12 cellular contexts compared by ENCODE assay signal in the genomic region with DNA sequence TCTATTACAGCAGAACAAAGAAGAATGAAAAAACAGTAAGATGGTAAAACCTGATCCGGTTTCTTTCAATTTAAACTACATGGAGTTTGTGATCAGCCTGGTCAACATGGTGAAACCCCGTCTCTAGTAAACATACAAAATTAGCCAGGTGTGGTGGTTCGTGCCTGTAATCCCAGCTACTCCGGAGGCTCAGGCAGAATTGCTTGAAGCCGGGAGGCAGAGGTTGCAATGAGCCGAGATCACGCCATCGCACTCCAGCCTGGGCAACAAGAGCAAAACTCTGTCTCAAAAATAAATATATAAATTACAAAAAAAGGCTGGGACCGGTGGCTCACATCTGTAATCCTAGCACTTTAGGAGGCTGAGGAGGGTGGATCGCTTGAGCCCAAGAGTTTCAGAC. TPM values are rescaled to one million over a fixed set of nuclear protein-coding genes. Genes with fewer than 3 reads are reported as not detected.
DNase-seq lines count a peak whose midpoint lies in the region; ATAC-seq, FAIRE-seq and TF ChIP-seq lines count a peak whose summit lies in the region.
"Not testable (repeated sequence)": the region's sequence is repeated elsewhere in the genome, so short reads cannot be mapped to it uniquely, and the experiment has no call there.
"Had no signal": no experiment of that assay in that cellular context is flagged by ENCODE, and none has a peak within 500 bp of the region (broad histone marks: within the 10 kb centered on the region; RNA-seq: fewer than 3 reads in every experiment).

No MANE protein-coding gene starts in this region.

- not testable (repeated sequence) for H3K27me3 Mint-ChIP-seq in GM23338 (ENCODE audit: insufficient read depth, low read depth, poor library complexity); activated T-cell treated with anti-CD3 and anti-CD28 coated beads, Interleukin-2, amount 50 U/mL, for 24 hours; chondrocyte (ENCODE audit: low read depth); glutamatergic neuron (ENCODE audit: unreplicated experiment); naive B cell

- DNase-seq in A549 (ENCODE audit: low read depth in 1 of 2, low spot score in 1 of 2); GM23338 (ENCODE audit: low spot score); RWPE2 (ENCODE audit: low spot score); activated T-cell treated with anti-CD3 and anti-CD28 coated beads, Interleukin-2, amount 50 U/mL, for 24 hours; chondrocyte (ENCODE audit: low spot score); glutamatergic neuron; naive B cell; small intestine: not testable (repeated sequence)

- CTCF ChIA-PET in A549 (lab: Yijun Ruan, JAX): interaction anchor here (1.0 to 3.6 kb wide), 3 partner anchors 31 to 66 kb away, joined by 4 to 23 read pairs (median 5); no protein-coding TSS in a partner anchor

- not testable (repeated sequence) for H3K27me3 ChIP-seq in GM23338 (ENCODE audit: insufficient read depth); RWPE2 (ENCODE audit: insufficient read depth, poor library complexity, severe bottlenecking); small intestine (ENCODE audit: control insufficient read depth in 2 of 2, insufficient read depth in 2 of 2, low read length in 2 of 2)

- peaks cover 24% of the 10 kb centered on the region for H3F3A ChIP-seq in GM23338 (replicated peaks; ENCODE audit: low read depth)

- H3K4me3 ChIP-seq in A549; GM23338; RWPE2 (ENCODE audit: severe bottlenecking): not testable (repeated sequence)
- peak overlapping the region in 1 of 2 donors; percentile 10 for H3K4me3 ChIP-seq in small intestine (ENCODE audit: low read depth in 1 of 2, low read length in 2 of 2)

- not testable (repeated sequence) for TF ChIP-seq CTCF in A549 (IDR thresholded peaks at IDR 0.05); GM23338 (conservative IDR thresholded peaks at IDR 0.05; ENCODE audit: low read depth in 2 of 2); RWPE2 (IDR thresholded peaks at IDR 0.05; ENCODE audit: poor library complexity, severe bottlenecking); chondrocyte (IDR thresholded peaks at IDR 0.05); glutamatergic neuron (IDR thresholded peaks at IDR 0.05; ENCODE audit: partially characterized antibody, unreplicated experiment)

- not testable (repeated sequence) for H3K27ac Mint-ChIP-seq in GM23338; glutamatergic neuron (ENCODE audit: unreplicated experiment)
- H3K27ac Mint-ChIP-seq in activated T-cell treated with anti-CD3 and anti-CD28 coated beads, Interleukin-2, amount 50 U/mL, for 24 hours: peak overlapping the region; percentile 89
- H3K27ac Mint-ChIP-seq in chondrocyte (ENCODE audit: unreplicated experiment) (peak overlapping the region; percentile 90), naive B cell (peak overlapping the region in 5 of 6 donors; percentile 5 to 90 (median 47))

- TF ChIP-seq POLR2A in A549 (IDR thresholded peaks at IDR 0.05; ENCODE audit: low read length): not testable (repeated sequence)

- WGBS in A549 (ENCODE audit: missing lambda C conversion rate): 83% methylated on average over 10 of the region's 10 CpGs
- WGBS in small intestine, 3 donors: 19 to 60% (median 30%) methylated on average over 10 of the region's 10 CpGs

- not testable (repeated sequence) for ATAC-seq in A549; GM23338; RWPE2 (ENCODE audit: low read depth); naive B cell (ENCODE audit: low read depth in 2 of 2)

- H3K27ac ChIP-seq in A549; GM23338 (ENCODE audit: low read depth): not testable (repeated sequence)
- H3K27ac ChIP-seq in RWPE2 (ENCODE audit: poor library complexity, severe bottlenecking) (peak overlapping the region; percentile 72), small intestine (ENCODE audit: low read depth in 1 of 2, low read length in 1 of 2) (peak overlapping the region; percentile 37 to 54)

- not testable (repeated sequence) for FAIRE-seq in A549 (lab: Jason Lieb, UNC); small intestine (lab: Jason Lieb, UNC)

- H3K4me1 Mint-ChIP-seq in GM23338; glutamatergic neuron (ENCODE audit: low read depth, unreplicated experiment): not testable (repeated sequence)
- peaks cover 41% of the 10 kb centered on the region for H3K4me1 Mint-ChIP-seq in activated T-cell treated with anti-CD3 and anti-CD28 coated beads, Interleukin-2, amount 50 U/mL, for 24 hours (ENCODE audit: low read depth)
- peaks cover 30% of the 10 kb centered on the region for H3K4me1 Mint-ChIP-seq in chondrocyte (ENCODE audit: low read depth)
- peaks cover 8 to 24% (median 20%) of the 10 kb centered on the region in 3 donors for H3K4me1 Mint-ChIP-seq in naive B cell

- not testable (repeated sequence) for H3K9me3 Mint-ChIP-seq in GM23338; activated T-cell treated with anti-CD3 and anti-CD28 coated beads, Interleukin-2, amount 50 U/mL, for 24 hours; chondrocyte (ENCODE audit: low read depth); glutamatergic neuron (ENCODE audit: unreplicated experiment); naive B cell

- not testable (repeated sequence) for H3K9me3 ChIP-seq in A549; RWPE2 (ENCODE audit: severe bottlenecking); small intestine (ENCODE audit: control insufficient read depth, low read depth)

- peak overlapping the region; percentile 88 for H3K4me2 ChIP-seq in A549
- not testable (repeated sequence) for H3K4me2 ChIP-seq in GM23338

- H3K4me1 ChIP-seq in A549: peaks cover 39% of the 10 kb centered on the region
- peaks cover 16% of the 10 kb centered on the region for H3K4me1 ChIP-seq in GM23338 (ENCODE audit: insufficient read depth)
- peaks cover 41% of the 10 kb centered on the region for H3K4me1 ChIP-seq in RWPE2 (ENCODE audit: insufficient read depth, poor library complexity, severe bottlenecking)
- peaks cover 3 to 13% of the 10 kb centered on the region in 2 donors for H3K4me1 ChIP-seq in small intestine (ENCODE audit: control insufficient read depth in 2 of 2, insufficient read depth in 1 of 2, low read depth in 1 of 2, low read length in 1 of 2)

- TF ChIP-seq RAD21 in A549 (conservative IDR thresholded peaks at IDR 0.05 in 1 of 2, IDR thresholded peaks at IDR 0.05 in 1 of 2): not testable (repeated sequence)

- POLR2A ChIA-PET in A549 (lab: Yijun Ruan, JAX): not testable (repeated sequence)

- H4K20me1 ChIP-seq in GM23338 (replicated peaks; ENCODE audit: insufficient read depth): peaks cover 57% of the 10 kb centered on the region

- H3K36me3 Mint-ChIP-seq in GM23338 (ENCODE audit: low read depth) (peaks cover 40% of the 10 kb centered on the region), chondrocyte (ENCODE audit: low read depth) (peaks cover 27% of the 10 kb centered on the region)
- H3K36me3 Mint-ChIP-seq in activated T-cell treated with anti-CD3 and anti-CD28 coated beads, Interleukin-2, amount 50 U/mL, for 24 hours (ENCODE audit: low read depth): peaks cover 40% of the 10 kb centered on the region
- not testable (repeated sequence) for H3K36me3 Mint-ChIP-seq in glutamatergic neuron (ENCODE audit: unreplicated experiment); naive B cell

- TF ChIP-seq EP300 in A549 (IDR thresholded peaks at IDR 0.05): not testable (repeated sequence)

- H3K9me2 ChIP-seq in GM23338 (ENCODE audit: insufficient read depth): not testable (repeated sequence)

- H3K36me3 ChIP-seq in GM23338 (ENCODE audit: insufficient read depth) (peaks cover 72% of the 10 kb centered on the region), RWPE2 (ENCODE audit: low read depth) (peaks cover 83% of the 10 kb centered on the region), small intestine (ENCODE audit: control insufficient read depth in 2 of 2, insufficient read depth in 2 of 2, low read length in 2 of 2) (peaks cover 14% of the 10 kb centered on the region in 2 donors)

- H2AFZ ChIP-seq in GM23338: not testable (repeated sequence)

- peak overlapping the region; percentile 42; the same call in 2 of the 3 replicates for H3K4me3 Mint-ChIP-seq in GM23338
- not testable (repeated sequence) for H3K4me3 Mint-ChIP-seq in activated T-cell treated with anti-CD3 and anti-CD28 coated beads, Interleukin-2, amount 50 U/mL, for 24 hours
- peak overlapping the region; percentile 65 for H3K4me3 Mint-ChIP-seq in chondrocyte (ENCODE audit: unreplicated experiment)
- peak overlapping the region; percentile 59 for H3K4me3 Mint-ChIP-seq in glutamatergic neuron (ENCODE audit: unreplicated experiment)
- peak overlapping the region in 3 of 8 donors; percentile 49 to 78 (median 59) for H3K4me3 Mint-ChIP-seq in naive B cell

- H3K79me2 ChIP-seq in GM23338 (replicated peaks; ENCODE audit: insufficient read depth): peaks cover 73% of the 10 kb centered on the region

RNA-seq across cellular contexts. Expression of a gene that starts 3.5 kb away (rescaled TPM):
- 69.9 and 72.3 TPM in 2 replicates for polyA plus RNA-seq in A549 (2011; rRNA removed)
- polyA plus RNA-seq in A549 (2012; cell fraction: cytosol; rRNA removed): 22.6 and 30.2 TPM in 2 replicates
- 52.1 and 67.4 TPM in 2 replicates for polyA plus RNA-seq in A549 (2012; cell fraction: nucleus; rRNA removed)
- polyA plus RNA-seq in A549 (2017; fragmentation: RNase III; extraction: RNeasy Plus Mini Kit Qiagen cat#74134 plus additional on column Dnase treatment): 35.7 to 37.9 TPM (median 37.7 TPM) in 3 replicates
- 58.0 and 90.2 TPM in 2 replicates for polyA minus RNA-seq in A549 (2011; rRNA and poly(A)+ RNA removed)
- 56.0 and 57.7 TPM in 2 replicates for total RNA-seq in GM23338 (2014; rRNA removed; shearing (Covaris generic))
- polyA plus RNA-seq in GM23338 (2016; fragmentation: Nextera tagmentation; extraction: Ambion mirVana): 41.2 and 47.1 TPM in 2 replicates
- 32.3 to 43.2 TPM (median 35.2 TPM) in 3 replicates for total RNA-seq in chondrocyte
- 51.8 TPM for total RNA-seq in glutamatergic neuron (ENCODE audit: unreplicated experiment)
- 10 to 100 TPM in 1 of 6 donors, 1 to 10 TPM in 5; 5.5 to 10.7 (median 7.2) TPM for polyA plus RNA-seq in naive B cell (ENCODE audit: low read depth in 6 of 6)
- 10 to 100 TPM in 2 of 3 donors, 1 to 10 TPM in 1; 7.3 to 29.5 (median 15.0) TPM for polyA plus RNA-seq in small intestine

RNA-seq across cellular contexts. Expression of a gene that starts 10.7 kb away (rescaled TPM):
- polyA plus RNA-seq in A549 (2011; rRNA removed): 0.12 TPM in 1 of 2 replicates, not detected in the other
- 0.03 and 0.05 TPM in 2 replicates for polyA plus RNA-seq in A549 (2012; cell fraction: cytosol; rRNA removed)
- 0.07 TPM in 1 of 2 replicates, not detected in the other for polyA plus RNA-seq in A549 (2012; cell fraction: nucleus; rRNA removed)
- 0.06 TPM in 1 of 3 replicates, not detected in the others for polyA plus RNA-seq in A549 (2017; fragmentation: RNase III; extraction: RNeasy Plus Mini Kit Qiagen cat#74134 plus additional on column Dnase treatment)
- not detected in 2 replicates for polyA minus RNA-seq in A549 (2011; rRNA and poly(A)+ RNA removed)
- not detected in 2 replicates for total RNA-seq in GM23338 (2014; rRNA removed; shearing (Covaris generic))
- 0.23 TPM in 1 of 2 replicates, not detected in the other for polyA plus RNA-seq in GM23338 (2016; fragmentation: Nextera tagmentation; extraction: Ambion mirVana)
- not detected in 3 replicates for total RNA-seq in chondrocyte
- not detected for total RNA-seq in glutamatergic neuron (ENCODE audit: unreplicated experiment)
- polyA plus RNA-seq in naive B cell (ENCODE audit: low read depth in 6 of 6): 1 to 10 TPM in 1 of 6 donors, under 1 TPM in 2, not detected in 3; 0.21 to 1.2 (median 0.36) TPM
- 1 to 10 TPM in 1 of 3 donors, under 1 TPM in 1, not detected in 1; 0.82 to 1.3 TPM for polyA plus RNA-seq in small intestine
- total RNA-seq: dermis microvascular lymphatic vessel endothelial cell, left lobe of liver, right lobe of liver, tibial nerve had no signal

RNA-seq across cellular contexts. Expression of a gene that starts 19.6 kb away (rescaled TPM):
- 48.1 and 51.9 TPM in 2 replicates for polyA plus RNA-seq in A549 (2011; rRNA removed)
- 16.8 and 17.2 TPM in 2 replicates for polyA plus RNA-seq in A549 (2012; cell fraction: cytosol; rRNA removed)
- polyA plus RNA-seq in A549 (2012; cell fraction: nucleus; rRNA removed): 10.3 and 14.4 TPM in 2 replicates
- 19.2 to 23.6 TPM (median 20.4 TPM) in 3 replicates for polyA plus RNA-seq in A549 (2017; fragmentation: RNase III; extraction: RNeasy Plus Mini Kit Qiagen cat#74134 plus additional on column Dnase treatment)
- polyA minus RNA-seq in A549 (2011; rRNA and poly(A)+ RNA removed): 30.5 and 44.6 TPM in 2 replicates
- 15.8 and 24.4 TPM in 2 replicates for total RNA-seq in GM23338 (2014; rRNA removed; shearing (Covaris generic))
- polyA plus RNA-seq in GM23338 (2016; fragmentation: Nextera tagmentation; extraction: Ambion mirVana): 19.3 and 21.5 TPM in 2 replicates
- 39.8 to 52.2 TPM (median 51.4 TPM) in 3 replicates for total RNA-seq in chondrocyte
- 35.9 TPM for total RNA-seq in glutamatergic neuron (ENCODE audit: unreplicated experiment)
- polyA plus RNA-seq in naive B cell (ENCODE audit: low read depth in 6 of 6): 10 to 100 TPM in 5 of 6 donors, 1 to 10 TPM in 1; 5.2 to 30.0 (median 20.9) TPM
- polyA plus RNA-seq in small intestine: 10 to 100 TPM in 1 of 3 donors, 1 to 10 TPM in 2; 9.7 to 13.4 (median 9.9) TPM

RNA-seq across cellular contexts. Expression of a gene that starts 47.6 kb away (rescaled TPM):
- 67.4 and 69.1 TPM in 2 replicates for polyA plus RNA-seq in A549 (2011; rRNA removed)
- polyA plus RNA-seq in A549 (2012; cell fraction: cytosol; rRNA removed): 22.8 and 23.2 TPM in 2 replicates
- 66.0 and 69.8 TPM in 2 replicates for polyA plus RNA-seq in A549 (2012; cell fraction: nucleus; rRNA removed)
- polyA plus RNA-seq in A549 (2017; fragmentation: RNase III; extraction: RNeasy Plus Mini Kit Qiagen cat#74134 plus additional on column Dnase treatment): 21.3 to 21.5 TPM (median 21.5 TPM) in 3 replicates
- 84.0 and 96.7 TPM in 2 replicates for polyA minus RNA-seq in A549 (2011; rRNA and poly(A)+ RNA removed)
- total RNA-seq in GM23338 (2014; rRNA removed; shearing (Covaris generic)): 64.0 and 87.6 TPM in 2 replicates
- polyA plus RNA-seq in GM23338 (2016; fragmentation: Nextera tagmentation; extraction: Ambion mirVana): 21.2 and 23.0 TPM in 2 replicates
- 50.0 to 214 TPM (median 203 TPM) in 3 replicates for total RNA-seq in chondrocyte
- total RNA-seq in glutamatergic neuron (ENCODE audit: unreplicated experiment): 222 TPM
- 10 to 100 TPM in 5 of 6 donors, 1 to 10 TPM in 1; 6.9 to 48.4 (median 27.7) TPM for polyA plus RNA-seq in naive B cell (ENCODE audit: low read depth in 6 of 6)
- 10 to 100 TPM; 14.6 to 41.4 (median 35.1) TPM for polyA plus RNA-seq in small intestine
